In genomic region chr10:6918305-6918704, GRCh38 we compare ENCODE assay signal across 8 cellular contexts.
DNase-seq lines count a peak whose midpoint lies in the region; ATAC-seq and TF ChIP-seq lines count a peak whose summit lies in the region.

No MANE protein-coding gene starts in this region.

- H3K4me3 ChIP-seq in naive thymus-derived CD4-positive, alpha-beta T cell (ENCODE audit: low read length): no peak overlapping the region
- no peak overlapping the region for H3K4me3 ChIP-seq in tibial nerve

- H3K4me3 Mint-ChIP-seq in naive thymus-derived CD4-positive, alpha-beta T cell: no peak overlapping the region

- no peaks in the 10 kb centered on the region for H3K36me3 ChIP-seq in naive thymus-derived CD4-positive, alpha-beta T cell (ENCODE audit: control insufficient read depth in 2 of 3, insufficient read depth in 3 of 3, low read length in 3 of 3)
- H3K36me3 ChIP-seq in tibial nerve: no peaks in the 10 kb centered on the region

- POLR2A ChIA-PET in naive thymus-derived CD4-positive, alpha-beta T cell (lab: Charles Lee): no interaction called here

- intact Hi-C loops in naive thymus-derived CD4-positive, alpha-beta T cell (cut with micrococcal nuclease): loop anchor here in 1 of 2 donors (1.0 kb wide), 2 partner anchors 499 to 769 kb away; no protein-coding TSS in a partner anchor

- peak; percentile 53 for ATAC-seq in naive thymus-derived CD4-positive, alpha-beta T cell
- no peak for ATAC-seq in HG03354 (IDR thresholded peaks at IDR 0.05; ENCODE audit: poor library complexity, severe bottlenecking, unreplicated experiment)

- no peak for TF ChIP-seq EP300 in tibial nerve (IDR thresholded peaks at IDR 0.05)

- no peaks in the 10 kb centered on the region for H3K36me3 Mint-ChIP-seq in naive thymus-derived CD4-positive, alpha-beta T cell

- no peak overlapping the region for H3K27ac ChIP-seq in naive thymus-derived CD4-positive, alpha-beta T cell (ENCODE audit: low read depth, low read length)
- no peak overlapping the region for H3K27ac ChIP-seq in tibial nerve

- H3K9me3 ChIP-seq in naive thymus-derived CD4-positive, alpha-beta T cell (ENCODE audit: control insufficient read depth in 2 of 3, low read length in 3 of 3): no peaks in the 10 kb centered on the region
- no peaks in the 10 kb centered on the region for H3K9me3 ChIP-seq in tibial nerve

- H3K27me3 ChIP-seq in naive thymus-derived CD4-positive, alpha-beta T cell (ENCODE audit: control insufficient read depth in 2 of 2, insufficient read depth in 2 of 2, low read length in 2 of 2): no peaks in the 10 kb centered on the region
- no peaks in the 10 kb centered on the region for H3K27me3 ChIP-seq in tibial nerve

- no peaks in the 10 kb centered on the region for H3K9me3 Mint-ChIP-seq in naive thymus-derived CD4-positive, alpha-beta T cell

- no peak for TF ChIP-seq POLR2A in tibial nerve (IDR thresholded peaks at IDR 0.05)

- peaks cover 0 to 17% (median 10%) of the 10 kb centered on the region in 7 donors for H3K4me1 Mint-ChIP-seq in naive thymus-derived CD4-positive, alpha-beta T cell

- DNase-seq in SIG-M5 treated with dmso at 0.1 percent for 504 hours (lab: John Stamatoyannopoulos, UW; ENCODE audit: unreplicated experiment) (peak; percentile 62), SIG-M5 (lab: John Stamatoyannopoulos, UW) (no peak), T-helper 22 cell (ENCODE audit: low read depth) (peak; percentile 18), astrocyte of the hippocampus (ENCODE audit: low read depth, low spot score) (peak; percentile 41), tibial nerve (ENCODE audit: low spot score in 2 of 2) (peak in 1 of 2 donors; percentile 60), NCI-H446 (lab: John Stamatoyannopoulos, UW) (no peak)
- DNase-seq in naive thymus-derived CD4-positive, alpha-beta T cell: peak; percentile 31 to 66 (median 56)

- H3K27ac Mint-ChIP-seq in naive thymus-derived CD4-positive, alpha-beta T cell: peak overlapping the region in 2 of 9 donors; percentile 3 to 26

- H3K27me3 Mint-ChIP-seq in naive thymus-derived CD4-positive, alpha-beta T cell: peaks cover 0 to 14% (median 0%) of the 10 kb centered on the region in 5 donors

- CTCF ChIA-PET in naive thymus-derived CD4-positive, alpha-beta T cell (lab: Charles Lee): interaction anchor here (0.7 to 4.9 kb wide), 8 partner anchors 9 to 769 kb away, joined by 3 to 77 read pairs (median 4); partner anchors contain the start of gene SFMBT2

- TF ChIP-seq CTCF in tibial nerve (IDR thresholded peaks at IDR 0.05): peak; percentile 25 to 45 (median 36)

- 74 to 78% methylated on average over 6 of the region's 6 CpGs for whole genome bisulfite sequencing in tibial nerve, 2 donors

- H3K4me1 ChIP-seq in naive thymus-derived CD4-positive, alpha-beta T cell (ENCODE audit: control insufficient read depth in 2 of 2, insufficient read depth in 2 of 2, low read length in 2 of 2): peaks cover 0 to 7% of the 10 kb centered on the region in 2 donors
- H3K4me1 ChIP-seq in tibial nerve: peaks cover 0 to 17% (median 3%) of the 10 kb centered on the region in 4 donors

Comparison
In these comparisons a context has a peak if more than half of its experiments do, and no peak if none do; other contexts are left out.
1. DNase-seq: peak in SIG-M5 treated with dmso at 0.1 percent for 504 hours (single experiment), T-helper 22 cell (single experiment), astrocyte of the hippocampus (single experiment) and naive thymus-derived CD4-positive, alpha-beta T cell (9 of 9); none in SIG-M5 (single experiment) and NCI-H446 (0 of 2).